8 cellular contexts compared by ENCODE assay signal in genomic region chr19:35404879-35405622, GRCh38. TPM values are rescaled to one million over a fixed set of nuclear protein-coding genes. Genes with fewer than 3 reads are reported as not detected.
DNase-seq lines count a peak whose midpoint lies in the region; ATAC-seq and TF ChIP-seq lines count a peak whose summit lies in the region.

No MANE protein-coding gene starts in this region.

- TF ChIP-seq POLR2A in stomach (IDR thresholded peaks at IDR 0.05) (no peak), tibial nerve (IDR thresholded peaks at IDR 0.05) (no peak)

- ATAC-seq in GM19452 (IDR thresholded peaks at IDR 0.05; ENCODE audit: unreplicated experiment) (peak; percentile 57), GM21528 (IDR thresholded peaks at IDR 0.05; ENCODE audit: low FRiP score, unreplicated experiment) (no peak), HG02763 (IDR thresholded peaks at IDR 0.05; ENCODE audit: unreplicated experiment) (no peak)

- H3K4me1 ChIP-seq in stomach: no peaks in the 10 kb centered on the region
- H3K4me1 ChIP-seq in tibial nerve: no peaks in the 10 kb centered on the region

- TF ChIP-seq EP300 in stomach (IDR thresholded peaks at IDR 0.05) (no peak), tibial nerve (IDR thresholded peaks at IDR 0.05) (no peak)

- H3K36me3 ChIP-seq in stomach (no peaks in the 10 kb centered on the region), tibial nerve (no peaks in the 10 kb centered on the region)

- intact Hi-C loops in stomach (cut with DNase I; ENCODE audit: low total_unique reads): no loop called here

- no peak overlapping the region for H3K4me3 ChIP-seq in AG10803 (ENCODE audit: low read length)
- H3K4me3 ChIP-seq in fibroblast of mammary gland (ENCODE audit: control insufficient read depth, low read depth, low read length): no peak overlapping the region
- no peak overlapping the region for H3K4me3 ChIP-seq in stomach
- no peak overlapping the region for H3K4me3 ChIP-seq in tibial nerve

- H3K27me3 ChIP-seq in stomach (no peaks in the 10 kb centered on the region), tibial nerve (no peaks in the 10 kb centered on the region)

- DNase-seq in AG10803 (ENCODE audit: low read depth) (peak; percentile 91), LHCN-M2 (ENCODE audit: low read depth) (peak; percentile 81), fibroblast of mammary gland (ENCODE audit: low read depth) (peak; percentile 98), stomach (peak; percentile 37), tibial nerve (ENCODE audit: low spot score in 2 of 2) (no peak)

- 64 to 74% (median 69%) methylated on average over 11 of the region's 11 CpGs for whole genome bisulfite sequencing in stomach, 5 donors
- WGBS in tibial nerve, 2 donors: 66% methylated on average over 11 of the region's 11 CpGs

- H3K9me3 ChIP-seq in stomach (no peaks in the 10 kb centered on the region), tibial nerve (no peaks in the 10 kb centered on the region)

- TF ChIP-seq CTCF in AG10803 (conservative IDR thresholded peaks at IDR 0.05; ENCODE audit: low read length): no peak
- no peak for TF ChIP-seq CTCF in fibroblast of mammary gland (conservative IDR thresholded peaks at IDR 0.05; ENCODE audit: control insufficient read depth, insufficient read depth, low read depth, low read length)
- no peak for TF ChIP-seq CTCF in stomach (IDR thresholded peaks at IDR 0.05)
- TF ChIP-seq CTCF in tibial nerve (IDR thresholded peaks at IDR 0.05): no peak

- H3K27ac ChIP-seq in stomach: no peak overlapping the region
- no peak overlapping the region for H3K27ac ChIP-seq in tibial nerve

RNA-seq across cellular contexts. Expression of gene GPR42, which starts 34.2 kb away (rescaled TPM):
- total RNA-seq in LHCN-M2 (2014; rRNA removed): not detected in 2 replicates
- polyA plus RNA-seq in LHCN-M2 (2012): not detected
- not detected for total RNA-seq in stomach
- under 1 TPM in 1 of 3 donors, not detected in 2; 0.19 TPM for polyA plus RNA-seq in stomach
- not detected for total RNA-seq in tibial nerve

RNA-seq across cellular contexts. Expression of gene FFAR2, which starts 43.0 kb away (rescaled TPM):
- total RNA-seq in LHCN-M2 (2014; rRNA removed): not detected in 2 replicates
- polyA plus RNA-seq in LHCN-M2 (2012): not detected
- total RNA-seq in stomach: 1 to 10 TPM in 1 of 5 donors, not detected in 4; 1.4 TPM
- polyA plus RNA-seq in stomach: under 1 TPM; 0.35 to 0.62 (median 0.46) TPM
- under 1 TPM in 1 of 4 donors, not detected in 3; 0.22 TPM for total RNA-seq in tibial nerve

RNA-seq across cellular contexts. Expression of gene FFAR3, which starts 46.8 kb away (rescaled TPM):
- total RNA-seq in LHCN-M2 (2014; rRNA removed) (not detected in 2 replicates), stomach (not detected), tibial nerve (under 1 TPM in 1 of 4 donors, not detected in 3; 0.87 TPM)
- polyA plus RNA-seq in LHCN-M2 (2012): not detected
- polyA plus RNA-seq in stomach: under 1 TPM in 2 of 3 donors, not detected in 1; 0.30 to 0.56 TPM

RNA-seq across cellular contexts. Expression of gene FFAR1, which starts 57.3 kb away (rescaled TPM):
- total RNA-seq in LHCN-M2 (2014; rRNA removed) (not detected in 2 replicates), stomach (under 1 TPM in 1 of 5 donors, not detected in 4; 0.18 TPM), tibial nerve (under 1 TPM in 1 of 4 donors, not detected in 3; 0.59 TPM)
- polyA plus RNA-seq in LHCN-M2 (2012): not detected
- not detected for polyA plus RNA-seq in stomach

Comparison
In these comparisons a context has a peak if more than half of its experiments do, and no peak if none do; other contexts are left out.
1. DNase-seq: peak in AG10803 (single experiment), LHCN-M2 (single experiment), fibroblast of mammary gland (single experiment) and stomach (single experiment); none in tibial nerve (0 of 2).